ENCODE assay signal across 10 cellular contexts in genomic region chr5:91219803-91220371, GRCh38.
DNase-seq lines count a peak whose midpoint lies in the region; ATAC-seq and TF ChIP-seq lines count a peak whose summit lies in the region.
"Had no signal": no experiment of that assay in that cellular context is flagged by ENCODE, and none has a peak within 500 bp of the region (broad histone marks: within the 10 kb centered on the region; RNA-seq: fewer than 3 reads in every experiment).

No MANE protein-coding gene starts in this region.

- peak; percentile 12 for DNase-seq in NCI-H748 (lab: John Stamatoyannopoulos, UW; ENCODE audit: unreplicated experiment)
- no peak for DNase-seq in NCI-H748 treated with DMSO at 0.1 percent for 48 hours (lab: John Stamatoyannopoulos, UW)
- no peak for DNase-seq in RWPE1 (ENCODE audit: low spot score)
- DNase-seq in dermis blood vessel endothelial cell: peak; percentile 81
- peak; percentile 54 for DNase-seq in myocyte (ENCODE audit: low read depth)
- no peak for DNase-seq in NCI-H226
- no peak for DNase-seq in NCI-H2196 treated with DMSO at 0.1 percent for 48 hours (lab: John Stamatoyannopoulos, UW; ENCODE audit: unreplicated experiment)
- DNase-seq: activated B cell treated with CpG ODN at 0.5 μM for 24 hours had no signal

- TF ChIP-seq CTCF in RWPE1 (conservative IDR thresholded peaks at IDR 0.05; ENCODE audit: low read depth): no peak

- no peak for ATAC-seq in GM19455 (IDR thresholded peaks at IDR 0.05; ENCODE audit: unreplicated experiment)

- H3K27ac ChIP-seq in RWPE1: peak overlapping the region; percentile 35; the same call in 1 of the 2 replicates
- H3K27ac ChIP-seq: parathyroid adenoma had no signal

- POLR2A ChIA-PET in RWPE1 (lab: Yijun Ruan, JAX; ENCODE audit: low non-redundant PET): no interaction called here

- CTCF ChIA-PET in RWPE1 (lab: Yijun Ruan, JAX): interaction anchor here (0.6 to 2.9 kb wide), 8 partner anchors 8 to 270 kb away, joined by 3 to 16 read pairs (median 4); no protein-coding TSS in a partner anchor

Comparison
In these comparisons a context has a peak if more than half of its experiments do, and no peak if none do; other contexts are left out.
1. DNase-seq: peak in NCI-H748 (single experiment), dermis blood vessel endothelial cell (single experiment) and myocyte (single experiment); none in NCI-H748 treated with DMSO at 0.1 percent for 48 hours (single experiment), RWPE1 (single experiment), NCI-H226 (single experiment) and NCI-H2196 treated with DMSO at 0.1 percent for 48 hours (single experiment).